15 cellular contexts compared by ENCODE assay signal in the genomic region with DNA sequence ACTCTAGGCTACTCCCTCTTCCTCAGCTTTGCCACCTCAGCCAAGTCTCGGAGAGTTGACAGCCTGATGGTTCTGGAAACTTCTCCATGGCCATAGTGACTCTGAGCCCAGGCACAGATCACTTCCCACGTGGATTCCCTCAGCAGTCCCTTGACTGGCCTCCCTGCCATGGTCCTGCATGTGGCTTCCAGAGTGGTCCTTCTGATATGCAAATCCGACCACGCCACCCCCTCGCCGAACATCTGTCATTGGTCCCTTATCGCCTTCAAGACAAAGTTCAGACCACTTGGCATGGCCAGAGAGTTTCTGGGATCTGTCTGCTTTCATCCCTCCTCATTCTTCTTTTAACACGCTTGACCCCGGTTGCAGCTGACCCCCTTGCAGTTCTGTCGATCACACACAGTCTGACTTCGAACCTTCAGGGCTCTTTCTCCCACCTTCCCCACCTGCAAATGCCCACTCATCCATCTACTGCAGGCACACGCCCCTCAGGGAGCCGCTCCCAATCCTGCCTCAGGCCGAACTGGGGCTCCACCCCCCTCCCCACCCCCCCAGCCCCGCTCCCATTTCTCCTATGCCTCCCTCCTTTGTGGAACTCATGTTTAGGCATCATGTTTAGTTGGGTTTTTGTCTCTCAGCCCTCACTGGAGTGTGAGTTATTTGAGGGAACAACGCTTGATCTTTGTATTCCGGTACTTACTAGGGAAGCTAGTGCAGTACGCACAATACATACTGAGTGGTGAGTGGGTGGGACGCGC. TPM values are rescaled to one million over a fixed set of nuclear protein-coding genes. Genes with fewer than 3 reads are reported as not detected.
DNase-seq lines count a peak whose midpoint lies in the region; ATAC-seq and TF ChIP-seq lines count a peak whose summit lies in the region.
"Had no signal": no experiment of that assay in that cellular context is flagged by ENCODE, and none has a peak within 500 bp of the region (broad histone marks: within the 10 kb centered on the region; RNA-seq: fewer than 3 reads in every experiment).

No MANE protein-coding gene starts in this region.

- H3K9ac ChIP-seq in BLaER1, result no peak overlapping the region
- H3K9ac ChIP-seq: GM23248 had no signal

- H3K27ac Mint-ChIP-seq in endothelial cell (ENCODE audit: unreplicated experiment), result peak overlapping the region; percentile 24
- H3K27ac Mint-ChIP-seq: B cell; CD4-positive, alpha-beta memory T cell had no signal

- no peak for TF ChIP-seq POLR2A in spleen (IDR thresholded peaks at IDR 0.05)

- peaks cover 15% of the 10 kb centered on the region for H3K4me1 Mint-ChIP-seq in endothelial cell (ENCODE audit: unreplicated experiment)

- H3K36me3 Mint-ChIP-seq in endothelial cell (ENCODE audit: low read depth, unreplicated experiment), result peaks cover 11% of the 10 kb centered on the region

- H3K9me3 Mint-ChIP-seq in endothelial cell (ENCODE audit: unreplicated experiment), result no peaks in the 10 kb centered on the region
- H3K9me3 Mint-ChIP-seq: H9 had no signal

- H3K36me3 ChIP-seq in BLaER1 (0 out of 2 replicates have a peak, but pooled peaks cover 3% of the 10 kb centered on the region), KOPT-K1 (ENCODE audit: insufficient read depth, low read length) (no peaks in the 10 kb centered on the region), spleen (peaks cover 0 to 43% (median 4%) of the 10 kb centered on the region in 6 donors)

- H3K27me3 Mint-ChIP-seq in endothelial cell (ENCODE audit: unreplicated experiment), result peaks cover 6% of the 10 kb centered on the region
- H3K27me3 Mint-ChIP-seq: B cell had no signal

- 87 to 94% (median 91%) methylated on average over 20 of the region's 20 CpGs for WGBS in spleen, 5 donors

- DNase-seq in endothelial cell (ENCODE audit: low spot score) (no peak), spleen (peak; percentile 56)
- no peak for DNase-seq in stimulated activated CD4-positive, alpha-beta T cell treated with anti-CD3 and anti-CD28 coated beads, Interleukin-4, amount 100 ng/mL, for 24 hours
- DNase-seq: CD4-positive, alpha-beta memory T cell; DMS79; GM23248; H9 had no signal

- H3K27me3 ChIP-seq in BLaER1, result no peaks in the 10 kb centered on the region
- no peaks in the 10 kb centered on the region for H3K27me3 ChIP-seq in spleen (replicated peaks in 1 of 7)

- no peak overlapping the region for H3K4me2 ChIP-seq in BLaER1

- H3K9me3 ChIP-seq in BLaER1 (no peaks in the 10 kb centered on the region; the same call in 1 of the 2 replicates), KOPT-K1 (ENCODE audit: insufficient read depth, low read length, poor library complexity, severe bottlenecking) (no peaks in the 10 kb centered on the region), spleen (peaks cover 0 to 15% (median 10%) of the 10 kb centered on the region in 8 donors)

- H3K4me1 ChIP-seq in BLaER1 (peaks cover 73% of the 10 kb centered on the region), spleen (no peaks in the 10 kb centered on the region)

- no peak overlapping the region for H3K4me3 Mint-ChIP-seq in endothelial cell (ENCODE audit: unreplicated experiment)
- H3K4me3 Mint-ChIP-seq: B cell; CD4-positive, alpha-beta memory T cell; H9 had no signal

- H4K20me1 ChIP-seq in BLaER1, result no peaks in the 10 kb centered on the region

- ATAC-seq in GM19351 (IDR thresholded peaks at IDR 0.05; ENCODE audit: unreplicated experiment) (no peak), HG02973 (IDR thresholded peaks at IDR 0.05; ENCODE audit: unreplicated experiment) (no peak)
- ATAC-seq: GM12878 had no signal

- intact Hi-C loops in spleen (cut with DNase I; ENCODE audit: low total_unique reads), result no loop called here

- no peak for TF ChIP-seq CTCF in endothelial cell (IDR thresholded peaks at IDR 0.05; ENCODE audit: unreplicated experiment)
- TF ChIP-seq CTCF in spleen (IDR thresholded peaks at IDR 0.05 in 8 of 11, conservative IDR thresholded peaks at IDR 0.05 in 3 of 11), result no peak

- H3K4me3 ChIP-seq in BLaER1, result no peak overlapping the region
- H3K4me3 ChIP-seq in spleen, result no peak overlapping the region
- H3K4me3 ChIP-seq: GM12878, GM23248 had no signal

- H3K27ac ChIP-seq in BLaER1 (0 out of 2 replicates have a peak overlapping the region, but pooled peaks have one; percentile 26), KOPT-K1 (ENCODE audit: low read depth, low read length, poor library complexity, severe bottlenecking) (peak overlapping the region; percentile 10), spleen (no peak overlapping the region)
- H3K27ac ChIP-seq: C4-2B, GM23248 had no signal

RNA-seq across cellular contexts. Expression of a gene that starts 29.0 kb away (rescaled TPM):
- 2.6 TPM for total RNA-seq in endothelial cell (ENCODE audit: unreplicated experiment)
- total RNA-seq in spleen, result 1 to 10 TPM; 2.4 to 7.4 (median 4.8) TPM
- 1 to 10 TPM in 1 of 3 donors, under 1 TPM in 2; 0.50 to 2.4 (median 0.85) TPM for polyA plus RNA-seq in spleen
- total RNA-seq: HT-29 had no signal
- polyA plus RNA-seq: CD4-positive, alpha-beta memory T cell had no signal

Comparison
In these comparisons a context has a peak if more than half of its experiments do, and no peak if none do; other contexts are left out.
1. H3K27ac ChIP-seq: peak in BLaER1 (single experiment) and KOPT-K1 (single experiment); none in spleen (0 of 8).